Comparison of ENCODE assay signal across 1 cellular context in the genomic region with DNA sequence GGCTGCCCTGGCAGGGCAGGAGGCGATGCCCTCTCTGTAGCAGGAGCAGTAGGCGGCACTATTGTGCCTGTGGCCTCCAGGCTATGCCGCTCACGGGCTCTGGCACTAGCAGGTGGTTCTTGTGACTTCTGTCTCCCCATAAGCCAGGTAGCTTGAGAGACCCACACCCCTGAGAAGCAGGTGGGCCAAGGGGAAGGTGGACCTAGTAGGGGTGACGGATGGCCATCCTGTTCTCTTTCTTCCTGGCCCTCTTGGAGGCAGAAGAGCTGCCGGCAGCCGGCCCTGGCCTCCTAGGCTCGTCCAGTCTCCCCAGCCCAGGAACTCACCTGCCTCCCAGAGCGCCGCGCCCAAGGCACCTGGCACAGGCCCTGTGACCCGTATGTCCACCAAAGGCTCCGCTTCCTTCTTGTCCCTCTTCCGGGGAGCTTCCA.
TF ChIP-seq lines count a peak whose summit lies in the region.

No MANE protein-coding gene starts in this region.

TF ChIP-seq in WTC11, 78 proteins besides CTCF, POLR2A, EP300 and RAD21 (continued from another document):
- TF ChIP-seq TP53 (CRISPR knock-in tag; IDR thresholded peaks at IDR 0.05): no peak
- no peak for TF ChIP-seq CREB1 (CRISPR knock-in tag; IDR thresholded peaks at IDR 0.05)
- TF ChIP-seq PREB (CRISPR knock-in tag; IDR thresholded peaks at IDR 0.05; ENCODE audit: borderline replicate concordance): no peak
- no peak for TF ChIP-seq ZNF232 (CRISPR knock-in tag; IDR thresholded peaks at IDR 0.05)
